Comparison of ENCODE assay signal across 1 cellular context in genomic region chr20:53595742-53596141, GRCh38.
A peak's percentile ranks its signal among the peaks of the same experiment; 100 is the strongest.
TF ChIP-seq lines count a peak whose summit lies in the region.
"Not testable (repeated sequence)": the region's sequence is repeated elsewhere in the genome, so short reads cannot be mapped to it uniquely, and the experiment has no call there.

No MANE protein-coding gene starts in this region.

TF ChIP-seq in HepG2, 621 proteins besides CTCF, POLR2A, EP300 and RAD21 (continues in another document):
- TF ChIP-seq THRA (CRISPR knock-in tag; IDR thresholded peaks at IDR 0.05; ENCODE audit: borderline replicate concordance) = peak; percentile 55
- peak; percentile 78 for TF ChIP-seq GATAD2A (CRISPR knock-in tag; IDR thresholded peaks at IDR 0.05)
- TF ChIP-seq RARA (CRISPR knock-in tag; IDR thresholded peaks at IDR 0.05) = peak; percentile 88
- TF ChIP-seq SMAD3 (CRISPR knock-in tag; IDR thresholded peaks at IDR 0.05) = peak; percentile 82
- TF ChIP-seq ZNF331 (CRISPR knock-in tag; IDR thresholded peaks at IDR 0.05) = peak; percentile 59; the same call in 1 of the 2 replicates
- TF ChIP-seq SOX5 (CRISPR knock-in tag; IDR thresholded peaks at IDR 0.05; ENCODE audit: borderline replicate concordance) = peak; percentile 90
- not testable (repeated sequence) for TF ChIP-seq SOX13 (IDR thresholded peaks at IDR 0.05); HNF4G (CRISPR knock-in tag; IDR thresholded peaks at IDR 0.05; ENCODE audit: borderline replicate concordance, low read depth); SOX6 (IDR thresholded peaks at IDR 0.05); CREM (CRISPR knock-in tag; IDR thresholded peaks at IDR 0.05)
- TF ChIP-seq SOX13 (CRISPR knock-in tag; conservative IDR thresholded peaks at IDR 0.05 in 1 of 2, IDR thresholded peaks at IDR 0.05 in 1 of 2) = peak in 1 of 2 experiments; percentile 93; a peak in 2 of 4 replicates
- peak; percentile 51; the same call in 1 of the 2 replicates for TF ChIP-seq ZBTB25 (CRISPR knock-in tag; IDR thresholded peaks at IDR 0.05)
- peak; percentile 58; the same call in 1 of the 2 replicates for TF ChIP-seq TFE3 (CRISPR knock-in tag; IDR thresholded peaks at IDR 0.05)
- peak; percentile 90 for TF ChIP-seq NR2F6 (IDR thresholded peaks at IDR 0.05)
- peak; percentile 93 for TF ChIP-seq NR2F6 (CRISPR knock-in tag; IDR thresholded peaks at IDR 0.05)
- peak; percentile 66; the same call in 1 of the 2 replicates for TF ChIP-seq FOXJ3 (CRISPR knock-in tag; IDR thresholded peaks at IDR 0.05; ENCODE audit: borderline replicate concordance)
- 0 out of 2 replicates have a peak, but pooled peaks have one; percentile 29 for TF ChIP-seq TGIF2 (CRISPR knock-in tag; IDR thresholded peaks at IDR 0.05)
- TF ChIP-seq HNF1A (IDR thresholded peaks at IDR 0.05; ENCODE audit: low read depth) = peak; percentile 77
- peak; percentile 57; the same call in 1 of the 2 replicates for TF ChIP-seq HNF1A (CRISPR knock-in tag; IDR thresholded peaks at IDR 0.05; ENCODE audit: borderline replicate concordance)
- TF ChIP-seq NFKBIZ (CRISPR knock-in tag; IDR thresholded peaks at IDR 0.05) = 0 out of 2 replicates have a peak, but pooled peaks have one; percentile 30
- TF ChIP-seq POLR2G (IDR thresholded peaks at IDR 0.05; ENCODE audit: low read depth, low read length) = 0 out of 2 replicates have a peak, but pooled peaks have one; percentile 48
- TF ChIP-seq TEAD3 (CRISPR knock-in tag; optimal IDR thresholded peaks at IDR 0.05; ENCODE audit: borderline replicate concordance) = peak; percentile 33
- peak; percentile 43 for TF ChIP-seq HDAC1 (CRISPR knock-in tag; IDR thresholded peaks at IDR 0.05)
- TF ChIP-seq DRAP1 (CRISPR knock-in tag; IDR thresholded peaks at IDR 0.05) = peak; percentile 95
- TF ChIP-seq KAT7 (CRISPR knock-in tag; IDR thresholded peaks at IDR 0.05; ENCODE audit: borderline replicate concordance) = 0 out of 2 replicates have a peak, but pooled peaks have one; percentile 20
- TF ChIP-seq KLF12 (CRISPR knock-in tag; IDR thresholded peaks at IDR 0.05; ENCODE audit: borderline replicate concordance) = 0 out of 2 replicates have a peak, but pooled peaks have one; percentile 49
- peak; percentile 22; the same call in 1 of the 2 replicates for TF ChIP-seq NFIC (IDR thresholded peaks at IDR 0.05; ENCODE audit: low read length)
- TF ChIP-seq GFI1 (CRISPR knock-in tag; IDR thresholded peaks at IDR 0.05; ENCODE audit: borderline replicate concordance) = peak; percentile 29; the same call in 1 of the 2 replicates
- peak; percentile 44; the same call in 1 of the 2 replicates for TF ChIP-seq ZNF792 (CRISPR knock-in tag; IDR thresholded peaks at IDR 0.05)
- TF ChIP-seq NCOA2 (CRISPR knock-in tag; IDR thresholded peaks at IDR 0.05) = peak; percentile 77
- TF ChIP-seq HNF4A (CRISPR knock-in tag; IDR thresholded peaks at IDR 0.05) = peak; percentile 86
- TF ChIP-seq KAT8 (CRISPR knock-in tag; IDR thresholded peaks at IDR 0.05) = peak; percentile 18; the same call in 1 of the 2 replicates
- TF ChIP-seq ISL2 (CRISPR knock-in tag; IDR thresholded peaks at IDR 0.05) = peak; percentile 72
- 0 out of 2 replicates have a peak, but pooled peaks have one; percentile 62 for TF ChIP-seq SIN3A (IDR thresholded peaks at IDR 0.05; ENCODE audit: borderline replicate concordance, low read depth, low read length)
- TF ChIP-seq ATF2 (CRISPR knock-in tag; IDR thresholded peaks at IDR 0.05) = peak; percentile 48; the same call in 1 of the 2 replicates
- peak; percentile 81 for TF ChIP-seq PPARG (CRISPR knock-in tag; conservative IDR thresholded peaks at IDR 0.05)
- peak; percentile 57; the same call in 1 of the 2 replicates for TF ChIP-seq BCL6 (CRISPR knock-in tag; IDR thresholded peaks at IDR 0.05)
- 0 out of 2 replicates have a peak, but pooled peaks have one; percentile 80 for TF ChIP-seq NCOR1 (IDR thresholded peaks at IDR 0.05; ENCODE audit: borderline replicate concordance, low read length)
- TF ChIP-seq TBX2 (CRISPR knock-in tag; IDR thresholded peaks at IDR 0.05; ENCODE audit: borderline replicate concordance) = 0 out of 2 replicates have a peak, but pooled peaks have one; percentile 14
- TF ChIP-seq KLF16 (CRISPR knock-in tag; IDR thresholded peaks at IDR 0.05) = peak in 1 of 2 experiments; percentile 70; a peak in 1 of 4 replicates
- 0 out of 2 replicates have a peak, but pooled peaks have one; percentile 32 for TF ChIP-seq TAF1 (CRISPR knock-in tag; IDR thresholded peaks at IDR 0.05)
- TF ChIP-seq NR2C2 (CRISPR knock-in tag; IDR thresholded peaks at IDR 0.05; ENCODE audit: borderline replicate concordance) = peak; percentile 79
- peak; percentile 76; the same call in 1 of the 2 replicates for TF ChIP-seq KLF6 (CRISPR knock-in tag; IDR thresholded peaks at IDR 0.05)
- peak; percentile 77 to 82 for TF ChIP-seq NR2F1 (CRISPR knock-in tag; IDR thresholded peaks at IDR 0.05)
- peak; percentile 87 for TF ChIP-seq POLR2AphosphoS5 (IDR thresholded peaks at IDR 0.05; ENCODE audit: low read depth, low read length)
- peak; percentile 66 for TF ChIP-seq HNF4G (IDR thresholded peaks at IDR 0.05; ENCODE audit: borderline replicate concordance, low read depth, low read length)
- peak; percentile 39; the same call in 1 of the 2 replicates for TF ChIP-seq KMT2B (CRISPR knock-in tag; IDR thresholded peaks at IDR 0.05)
- 0 out of 2 replicates have a peak, but pooled peaks have one; percentile 12 for TF ChIP-seq ZNF503 (CRISPR knock-in tag; IDR thresholded peaks at IDR 0.05)
- TF ChIP-seq SOX6 (CRISPR knock-in tag; IDR thresholded peaks at IDR 0.05) = peak; percentile 88
- peak; percentile 51 for TF ChIP-seq CREM (IDR thresholded peaks at IDR 0.05)
- 0 out of 2 replicates have a peak, but pooled peaks have one; percentile 26 for TF ChIP-seq ZNF670 (CRISPR knock-in tag; IDR thresholded peaks at IDR 0.05; ENCODE audit: borderline replicate concordance)
- TF ChIP-seq HMG20A (CRISPR knock-in tag; IDR thresholded peaks at IDR 0.05; ENCODE audit: borderline replicate concordance) = peak; percentile 65; the same call in 1 of the 2 replicates
- TF ChIP-seq THAP11 (CRISPR knock-in tag; IDR thresholded peaks at IDR 0.05) = peak; percentile 60
- TF ChIP-seq ZNF644 (CRISPR knock-in tag; IDR thresholded peaks at IDR 0.05; ENCODE audit: low read depth) = peak; percentile 55; the same call in 1 of the 2 replicates
- peak; percentile 89 for TF ChIP-seq MIXL1 (CRISPR knock-in tag; IDR thresholded peaks at IDR 0.05)
- TF ChIP-seq ZBTB20 (CRISPR knock-in tag; IDR thresholded peaks at IDR 0.05; ENCODE audit: borderline replicate concordance, low read depth) = 0 out of 2 replicates have a peak, but pooled peaks have one; percentile 16
- TF ChIP-seq PITX1 (CRISPR knock-in tag; IDR thresholded peaks at IDR 0.05) = peak; percentile 54; the same call in 1 of the 2 replicates
- TF ChIP-seq SAP130 (CRISPR knock-in tag; IDR thresholded peaks at IDR 0.05; ENCODE audit: low read depth) = peak; percentile 85
- TF ChIP-seq ARID3A (IDR thresholded peaks at IDR 0.05; ENCODE audit: low read depth, low read length) = peak; percentile 63
- peak; percentile 21; the same call in 1 of the 2 replicates for TF ChIP-seq ZBTB7B (CRISPR knock-in tag; IDR thresholded peaks at IDR 0.05)
